In the genomic region with DNA sequence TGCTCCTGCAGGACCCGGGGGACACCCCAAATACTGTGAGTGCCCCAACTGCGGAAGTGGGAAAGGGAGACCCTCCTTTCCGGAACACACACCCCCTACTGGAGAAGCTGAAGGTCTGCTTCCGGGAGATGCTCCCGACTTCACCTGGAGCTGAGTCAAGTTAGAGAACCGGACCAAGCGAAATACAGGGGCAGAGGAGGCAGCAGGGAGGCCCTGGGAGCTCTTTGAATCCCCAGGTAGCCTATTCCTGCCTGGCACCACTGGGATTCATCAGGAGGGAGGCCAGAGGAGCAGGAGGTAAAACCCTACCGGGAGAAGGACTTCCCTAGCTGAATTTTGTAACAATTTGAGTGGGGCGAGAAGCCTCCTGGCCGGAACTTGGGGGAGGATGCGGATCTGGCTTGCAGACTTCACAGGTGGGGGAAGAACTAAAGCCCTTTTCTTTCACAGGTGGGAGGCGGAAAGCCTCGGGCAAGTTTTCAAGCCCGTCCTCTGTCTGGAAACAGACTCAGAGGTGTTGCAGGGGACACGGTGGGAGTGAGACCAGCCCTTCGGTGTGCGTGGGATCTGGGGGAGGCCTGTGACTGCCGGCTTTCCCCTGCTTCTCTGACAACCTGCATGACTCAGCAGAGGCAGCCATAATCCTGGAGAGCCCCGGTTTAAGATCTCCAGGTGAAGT, we compare ENCODE assay signal across 8 cellular contexts. TPM values are rescaled to one million over a fixed set of nuclear protein-coding genes. Genes with fewer than 3 reads are reported as not detected.
DNase-seq lines count a peak whose midpoint lies in the region; ATAC-seq and TF ChIP-seq lines count a peak whose summit lies in the region.

No MANE protein-coding gene starts in this region.

- TF ChIP-seq POLR2A in HCT116 (IDR thresholded peaks at IDR 0.05; ENCODE audit: borderline replicate concordance, extremely low read depth, insufficient read depth, insufficient read length) = peak; percentile 40

- H3K4me2 ChIP-seq in HCT116 (ENCODE audit: low read length) = peak overlapping the region; percentile 88

- RAD21 ChIA-PET in HCT116 (lab: Charles Lee; ENCODE audit: low non-redundant PET in 1 of 2, low total read pairs in 2 of 2, uncharacterized antibody in 2 of 2, unreplicated experiment in 2 of 2) = no interaction called here

- H3K4me3 ChIP-seq in AG09309 (ENCODE audit: control insufficient read depth, low read depth, low read length) (no peak overlapping the region), HCT116 (replicated peaks in 1 of 2; ENCODE audit: low read depth in 1 of 2, low read length in 2 of 2) (peak overlapping the region; percentile 74 to 89), liver (ENCODE audit: low read depth in 1 of 3, low read length in 3 of 3) (peak overlapping the region; percentile 54 to 78 (median 71)), heart right ventricle (peak overlapping the region in 1 of 10 donors; percentile 16)

- CTCF ChIA-PET in HCT116 (lab: Charles Lee) = interaction anchor here (0.6 to 1.9 kb wide), 21 partner anchors 8 to 206 kb away, joined by 3 to 39 read pairs (median 4); no protein-coding TSS in a partner anchor

- TSS peak; percentile 63 for BruUV-seq in HCT116 (replicated peaks; lab: Mats Ljungman, UMichigan)

- intact Hi-C loops in HCT116 (cut with micrococcal nuclease) = no loop called here
- intact Hi-C loops in heart right ventricle (cut with DNase I) = loop anchor here in 1 of 10 donors (5.0 kb wide), 1 partner anchor 187 kb away; no protein-coding TSS in a partner anchor

- ATAC-seq in HCT116 = peak; percentile 97
- ATAC-seq in GM19351 (IDR thresholded peaks at IDR 0.05; ENCODE audit: unreplicated experiment) = no peak
- ATAC-seq in heart right ventricle = no peak

- H3K79me2 ChIP-seq in HCT116 (ENCODE audit: insufficient read depth, low read length) = peaks cover 53% of the 10 kb centered on the region

- no peaks in the 10 kb centered on the region for H4K20me1 ChIP-seq in HCT116 (ENCODE audit: insufficient read depth)

- TF ChIP-seq RAD21 in HCT116 (IDR thresholded peaks at IDR 0.05; ENCODE audit: low read depth) (no peak), liver (IDR thresholded peaks at IDR 0.05) (peak in 1 of 2 donors; percentile 52)

- H3K9me2 ChIP-seq in HCT116 (ENCODE audit: insufficient read depth) = no peaks in the 10 kb centered on the region

- peaks cover 7 to 19% of the 10 kb centered on the region in 2 experiments; a peak in 3 of 4 replicates for H3K4me1 ChIP-seq in HCT116 (ENCODE audit: control insufficient read depth in 1 of 2, insufficient read depth in 2 of 2, low read length in 2 of 2)
- H3K4me1 ChIP-seq in liver (ENCODE audit: control insufficient read depth in 4 of 4, insufficient read depth in 4 of 4, low read length in 3 of 4) = peaks cover 0 to 18% (median 4%) of the 10 kb centered on the region in 4 donors
- H3K4me1 ChIP-seq in heart right ventricle = no peaks in the 10 kb centered on the region

- peak overlapping the region; percentile 67 for H3K4me3 Mint-ChIP-seq in activated naive CD4-positive, alpha-beta T cell treated with anti-CD3 and anti-CD28 coated beads, Interleukin-2, amount 50 U/mL, for 24 hours

- H3K27ac Mint-ChIP-seq in activated naive CD4-positive, alpha-beta T cell treated with anti-CD3 and anti-CD28 coated beads, Interleukin-2, amount 50 U/mL, for 24 hours = no peak overlapping the region

- H3K27ac ChIP-seq in HCT116 (ENCODE audit: low read depth, low read length) = peak overlapping the region; percentile 81
- peak overlapping the region; percentile 77 to 87 for H3K27ac ChIP-seq in liver (ENCODE audit: low read depth in 1 of 2, low read length in 2 of 2)
- no peak overlapping the region for H3K27ac ChIP-seq in heart right ventricle

- H3K27me3 Mint-ChIP-seq in activated naive CD4-positive, alpha-beta T cell treated with anti-CD3 and anti-CD28 coated beads, Interleukin-2, amount 50 U/mL, for 24 hours = peaks cover 8% of the 10 kb centered on the region

- DNase-seq in AG09309 (ENCODE audit: low read depth) (no peak), HCT116 (ENCODE audit: low read depth, low spot score) (peak; percentile 68), mesenteric fat pad (ENCODE audit: low spot score) (no peak), NCI-H1105 treated with DMSO at 0.1 percent for 48 hours (lab: John Stamatoyannopoulos, UW) (no peak), heart right ventricle (no peak)

- H2AFZ ChIP-seq in HCT116 (ENCODE audit: low read depth, low read length, poor library complexity, severe bottlenecking) = peak overlapping the region; percentile 95

- H3K27me3 ChIP-seq in HCT116 (ENCODE audit: insufficient read depth, low read length) (no peaks in the 10 kb centered on the region), liver (ENCODE audit: control insufficient read depth in 4 of 4, insufficient read depth in 4 of 4, low read length in 3 of 4) (no peaks in the 10 kb centered on the region), heart right ventricle (peaks cover 0 to 29% (median 22%) of the 10 kb centered on the region in 7 donors)

- no peaks in the 10 kb centered on the region for H3K9me3 ChIP-seq in HCT116 (ENCODE audit: control insufficient read depth in 1 of 2, insufficient read depth in 1 of 2, low read depth in 1 of 2, low read length in 2 of 2)
- H3K9me3 ChIP-seq in liver (ENCODE audit: control insufficient read depth in 4 of 4, low read length in 3 of 4) = no peaks in the 10 kb centered on the region
- H3K9me3 ChIP-seq in heart right ventricle = no peaks in the 10 kb centered on the region

- TF ChIP-seq CTCF in AG09309 (IDR thresholded peaks at IDR 0.05; ENCODE audit: control insufficient read depth, insufficient read depth, low read depth, low read length, missing control alignments) = peak; percentile 25
- TF ChIP-seq CTCF in HCT116 (IDR thresholded peaks at IDR 0.05 in 2 of 3, conservative IDR thresholded peaks at IDR 0.05 in 1 of 3; ENCODE audit: borderline replicate concordance in 1 of 3, insufficient read depth in 1 of 3, low read depth in 2 of 3, low read length in 2 of 3) = peak; percentile 40 to 79 (median 69); a peak in 5 of 6 replicates
- peak; percentile 38 for TF ChIP-seq CTCF in liver (IDR thresholded peaks at IDR 0.05; ENCODE audit: low read depth, low read length, missing input control)
- TF ChIP-seq CTCF in heart right ventricle (IDR thresholded peaks at IDR 0.05) = peak in 2 of 9 donors; percentile 11 to 19

- POLR2A ChIA-PET in HCT116 (lab: Charles Lee) = interaction anchor here (0.9 to 1.6 kb wide), 5 partner anchors 9 to 18 kb away, joined by 3 to 5 read pairs (median 4); no protein-coding TSS in a partner anchor

- H3K36me3 ChIP-seq in HCT116 (ENCODE audit: control insufficient read depth in 1 of 2, insufficient read depth in 2 of 2, low read length in 2 of 2) = peaks cover 4 to 17% of the 10 kb centered on the region in 2 experiments; a peak in 2 of 4 replicates
- H3K36me3 ChIP-seq in liver (ENCODE audit: control insufficient read depth in 4 of 4, insufficient read depth in 3 of 4, low read depth in 1 of 4, low read length in 3 of 4) = peaks cover 0 to 2% (median 0%) of the 10 kb centered on the region in 4 donors
- no peaks in the 10 kb centered on the region for H3K36me3 ChIP-seq in heart right ventricle

- 35% methylated on average over 19 of the region's 19 CpGs for WGBS in liver
- WGBS in heart right ventricle, 2 donors = 20 to 21% methylated on average over 19 of the region's 19 CpGs

- H3K36me3 Mint-ChIP-seq in activated naive CD4-positive, alpha-beta T cell treated with anti-CD3 and anti-CD28 coated beads, Interleukin-2, amount 50 U/mL, for 24 hours = no peaks in the 10 kb centered on the region

- peak overlapping the region; percentile 76 for H3K9ac ChIP-seq in HCT116 (ENCODE audit: low read length)
- H3K9ac ChIP-seq in liver (ENCODE audit: low read depth in 1 of 2, low read length in 2 of 2) = peak overlapping the region; percentile 60 to 82

- H3K4me1 Mint-ChIP-seq in activated naive CD4-positive, alpha-beta T cell treated with anti-CD3 and anti-CD28 coated beads, Interleukin-2, amount 50 U/mL, for 24 hours = peaks cover 21% of the 10 kb centered on the region

- no peaks in the 10 kb centered on the region for H3K9me3 Mint-ChIP-seq in activated naive CD4-positive, alpha-beta T cell treated with anti-CD3 and anti-CD28 coated beads, Interleukin-2, amount 50 U/mL, for 24 hours

TF ChIP-seq in HCT116, 20 proteins besides CTCF, POLR2A, EP300 and RAD21 (continues in another document):
- peak; percentile 85 for TF ChIP-seq POLR2AphosphoS5 (IDR thresholded peaks at IDR 0.05; ENCODE audit: low read depth, low read length)
- no peak for TF ChIP-seq JUND (IDR thresholded peaks at IDR 0.05)
- TF ChIP-seq ELF1 (IDR thresholded peaks at IDR 0.05; ENCODE audit: borderline replicate concordance, low read depth) = peak; percentile 92
- no peak for TF ChIP-seq TCF7L2 (IDR thresholded peaks at IDR 0.05; ENCODE audit: borderline replicate concordance, extremely low read depth, insufficient read depth, insufficient read length)
- 0 out of 2 replicates have a peak, but pooled peaks have one; percentile 23 for TF ChIP-seq FOSL1 (IDR thresholded peaks at IDR 0.05; ENCODE audit: low read depth)
- TF ChIP-seq, protein P1, sequence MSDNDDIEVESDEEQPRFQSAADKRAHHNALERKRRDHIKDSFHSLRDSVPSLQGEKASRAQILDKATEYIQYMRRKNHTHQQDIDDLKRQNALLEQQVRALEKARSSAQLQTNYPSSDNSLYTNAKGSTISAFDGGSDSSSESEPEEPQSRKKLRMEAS (IDR thresholded peaks at IDR 0.05) = 0 out of 2 replicates have a peak, but pooled peaks have one; percentile 2
- TF ChIP-seq ZFX (IDR thresholded peaks at IDR 0.05) = peak; percentile 77
- no peak for TF ChIP-seq ZNF274 (IDR thresholded peaks at IDR 0.05; ENCODE audit: low read depth, low read length)

TF ChIP-seq in liver, 16 proteins besides CTCF, POLR2A, EP300 and RAD21 (continues in another document):
- TF ChIP-seq FOXA2 (IDR thresholded peaks at IDR 0.05) = no peak
- TF ChIP-seq, protein P2, sequence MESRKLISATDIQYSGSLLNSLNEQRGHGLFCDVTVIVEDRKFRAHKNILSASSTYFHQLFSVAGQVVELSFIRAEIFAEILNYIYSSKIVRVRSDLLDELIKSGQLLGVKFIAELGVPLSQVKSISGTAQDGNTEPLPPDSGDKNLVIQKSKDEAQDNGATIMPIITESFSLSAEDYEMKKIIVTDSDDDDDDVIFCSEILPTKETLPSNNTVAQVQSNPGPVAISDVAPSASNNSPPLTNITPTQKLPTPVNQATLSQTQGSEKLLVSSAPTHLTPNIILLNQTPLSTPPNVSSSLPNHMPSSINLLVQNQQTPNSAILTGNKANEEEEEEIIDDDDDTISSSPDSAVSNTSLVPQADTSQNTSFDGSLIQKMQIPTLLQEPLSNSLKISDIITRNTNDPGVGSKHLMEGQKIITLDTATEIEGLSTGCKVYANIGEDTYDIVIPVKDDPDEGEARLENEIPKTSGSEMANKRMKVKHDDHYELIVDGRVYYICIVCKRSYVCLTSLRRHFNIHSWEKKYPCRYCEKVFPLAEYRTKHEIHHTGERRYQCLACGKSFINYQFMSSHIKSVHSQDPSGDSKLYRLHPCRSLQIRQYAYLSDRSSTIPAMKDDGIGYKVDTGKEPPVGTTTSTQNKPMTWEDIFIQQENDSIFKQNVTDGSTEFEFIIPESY (IDR thresholded peaks at IDR 0.05) = no peak
- TF ChIP-seq YY1 (IDR thresholded peaks at IDR 0.05) = peak; percentile 87

RNA-seq across cellular contexts. Expression of a gene that starts 22.4 kb away (rescaled TPM):
- not detected for total RNA-seq in HCT116 (2021; ENCODE audit: unreplicated experiment)
- polyA plus RNA-seq in HCT116 (2012) = not detected in 2 replicates
- total RNA-seq in liver = not detected
- polyA plus RNA-seq in liver = under 1 TPM in 1 of 2 donors, not detected in 1; 0.15 TPM
- not detected for total RNA-seq in mesenteric fat pad
- not detected for total RNA-seq in heart right ventricle
- polyA plus RNA-seq in heart right ventricle = not detected

Comparison
In these comparisons a context has a peak if more than half of its experiments do, and no peak if none do; other contexts are left out.
1. H3K27ac ChIP-seq: peak in HCT116 (single experiment) and liver (2 of 2); none in heart right ventricle (0 of 10).